9 cellular contexts compared by ENCODE assay signal in the genomic region with DNA sequence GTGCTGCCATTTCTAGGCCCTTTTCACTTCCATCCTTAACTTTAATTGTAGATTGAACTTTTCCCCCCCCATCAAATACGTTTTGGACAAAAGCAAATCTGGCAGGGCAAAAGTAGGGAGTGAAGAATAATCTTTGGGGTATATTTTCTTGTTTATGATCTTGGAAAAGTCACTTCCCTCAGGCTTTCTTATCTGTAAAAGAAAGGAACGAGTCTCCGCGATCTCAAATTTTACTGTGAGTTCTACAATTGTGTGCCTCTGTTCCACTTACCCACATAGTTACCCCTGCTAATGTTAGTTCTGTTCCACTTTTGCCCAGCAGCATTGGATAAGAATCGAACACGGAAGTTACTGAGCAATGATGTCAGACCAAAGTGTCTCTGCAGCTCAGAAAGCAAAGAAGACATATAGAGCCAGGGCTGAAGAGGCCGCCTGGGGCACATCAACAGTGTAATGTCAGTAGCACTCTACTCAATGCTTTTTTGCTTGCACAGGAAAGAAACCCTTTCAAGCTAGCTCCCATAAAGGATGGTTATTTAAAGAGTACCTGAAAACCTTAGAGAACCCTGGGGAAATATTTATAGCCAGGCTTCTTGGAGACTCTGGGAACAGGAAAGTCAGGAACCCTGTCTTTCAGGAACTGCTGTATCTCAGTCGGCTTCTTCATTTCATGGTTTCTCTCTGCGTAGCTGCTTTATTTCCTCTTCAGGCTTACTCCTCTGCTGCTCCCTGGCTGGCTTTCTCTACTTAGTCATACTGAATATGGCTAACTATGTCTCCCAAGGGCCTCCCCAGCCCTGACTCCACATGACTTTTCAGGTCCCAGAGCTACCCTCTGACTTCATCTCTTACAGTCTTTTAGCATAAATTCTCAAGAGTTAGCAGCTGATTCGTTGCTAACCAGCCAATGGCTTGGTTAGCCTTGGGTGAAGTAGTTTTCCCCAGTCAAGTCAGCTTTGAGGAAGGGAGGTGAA.
A peak's percentile ranks its signal among the peaks of the same experiment; 100 is the strongest.
DNase-seq lines count a peak whose midpoint lies in the region; ATAC-seq, FAIRE-seq and TF ChIP-seq lines count a peak whose summit lies in the region.
"Had no signal": no experiment of that assay in that cellular context is flagged by ENCODE, and none has a peak within 500 bp of the region (broad histone marks: within the 10 kb centered on the region; RNA-seq: fewer than 3 reads in every experiment).

No MANE protein-coding gene starts in this region.

- H3K9me3 Mint-ChIP-seq in activated CD8-positive, alpha-beta memory T cell treated with anti-CD3 and anti-CD28 coated beads, Interleukin-2, amount 10 ng/mL, durations not matched to agents 7 days and 5 days (ENCODE audit: low read depth): peaks cover 5% of the 10 kb centered on the region
- peaks cover 7% of the 10 kb centered on the region for H3K9me3 Mint-ChIP-seq in stimulated activated memory B cell treated with anti-CD40 and anti-IgM and Interleukin-4, amounts not matched to agents 10 μg/mL and 1 μg/mL and 100 μg/mL, for 72 hours

- WGBS in small intestine, 3 donors: 83 to 91% (median 89%) methylated on average over 10 of the region's 10 CpGs

- no peaks in the 10 kb centered on the region for H3K36me3 ChIP-seq in small intestine (ENCODE audit: control insufficient read depth in 2 of 2, insufficient read depth in 2 of 2, low read length in 2 of 2)
- H3K36me3 ChIP-seq: stomach had no signal

- no peak for DNase-seq in activated CD8-positive, alpha-beta memory T cell treated with anti-CD3 and anti-CD28 coated beads, Interleukin-2, amount 10 ng/mL, durations not matched to agents 7 days and 5 days
- DNase-seq in activated CD8-positive, alpha-beta memory T cell treated with anti-CD3 and anti-CD28 coated beads, Interleukin-2, amount 50 U/mL, for 48 hours: no peak
- DNase-seq in epithelial cell of esophagus (ENCODE audit: low read depth) (peak; percentile 47), epidermal melanocyte (ENCODE audit: insufficient read length, low spot score) (no peak), small intestine (no peak), frontal cortex (ENCODE audit: low spot score in 2 of 2) (no peak)
- DNase-seq: stomach had no signal

- H3K27ac Mint-ChIP-seq in activated CD8-positive, alpha-beta memory T cell treated with anti-CD3 and anti-CD28 coated beads, Interleukin-2, amount 10 ng/mL, durations not matched to agents 7 days and 5 days: no peak overlapping the region
- no peak overlapping the region for H3K27ac Mint-ChIP-seq in stimulated activated memory B cell treated with anti-CD40 and anti-IgM and Interleukin-4, amounts not matched to agents 10 μg/mL and 1 μg/mL and 100 μg/mL, for 72 hours

- no peak overlapping the region for H3K4me3 Mint-ChIP-seq in activated CD8-positive, alpha-beta memory T cell treated with anti-CD3 and anti-CD28 coated beads, Interleukin-2, amount 10 ng/mL, durations not matched to agents 7 days and 5 days
- no peak overlapping the region for H3K4me3 Mint-ChIP-seq in stimulated activated memory B cell treated with anti-CD40 and anti-IgM and Interleukin-4, amounts not matched to agents 10 μg/mL and 1 μg/mL and 100 μg/mL, for 72 hours

- no peak overlapping the region for H3K4me3 ChIP-seq in epithelial cell of esophagus (ENCODE audit: low read length)
- H3K4me3 ChIP-seq in small intestine (ENCODE audit: low read depth in 1 of 2, low read length in 2 of 2): no peak overlapping the region
- H3K4me3 ChIP-seq: stomach had no signal

- no peak overlapping the region for H3K27ac ChIP-seq in small intestine (ENCODE audit: low read depth in 1 of 2, low read length in 1 of 2)
- H3K27ac ChIP-seq: stomach had no signal

- H3K9me3 ChIP-seq in small intestine (ENCODE audit: control insufficient read depth, low read depth): no peaks in the 10 kb centered on the region
- H3K9me3 ChIP-seq: stomach had no signal

- CTCF ChIA-PET in activated CD8-positive, alpha-beta memory T cell treated with anti-CD3 and anti-CD28 coated beads, Interleukin-2, amount 10 ng/mL, durations not matched to agents 7 days and 5 days (lab: Charles Lee): interaction anchor here (1.1 to 1.6 kb wide), 3 partner anchors 25 to 152 kb away, joined by 3 to 4 read pairs (median 3); no protein-coding TSS in a partner anchor

- no peaks in the 10 kb centered on the region for H3K27me3 Mint-ChIP-seq in activated CD8-positive, alpha-beta memory T cell treated with anti-CD3 and anti-CD28 coated beads, Interleukin-2, amount 10 ng/mL, durations not matched to agents 7 days and 5 days
- H3K27me3 Mint-ChIP-seq in stimulated activated memory B cell treated with anti-CD40 and anti-IgM and Interleukin-4, amounts not matched to agents 10 μg/mL and 1 μg/mL and 100 μg/mL, for 72 hours: no peaks in the 10 kb centered on the region

- no peaks in the 10 kb centered on the region for H3K4me1 ChIP-seq in small intestine (ENCODE audit: control insufficient read depth in 2 of 2, insufficient read depth in 1 of 2, low read depth in 1 of 2, low read length in 1 of 2)

- TF ChIP-seq CTCF in epithelial cell of esophagus (IDR thresholded peaks at IDR 0.05; ENCODE audit: insufficient read depth, low read depth, low read length, missing control alignments): no peak

- peaks cover 31% of the 10 kb centered on the region for H3K4me1 Mint-ChIP-seq in activated CD8-positive, alpha-beta memory T cell treated with anti-CD3 and anti-CD28 coated beads, Interleukin-2, amount 10 ng/mL, durations not matched to agents 7 days and 5 days
- peaks cover 6% of the 10 kb centered on the region for H3K4me1 Mint-ChIP-seq in stimulated activated memory B cell treated with anti-CD40 and anti-IgM and Interleukin-4, amounts not matched to agents 10 μg/mL and 1 μg/mL and 100 μg/mL, for 72 hours

- FAIRE-seq in small intestine (lab: Jason Lieb, UNC): no peak
- FAIRE-seq in frontal cortex (lab: Jason Lieb, UNC): no peak

- peaks cover 23% of the 10 kb centered on the region for H3K36me3 Mint-ChIP-seq in activated CD8-positive, alpha-beta memory T cell treated with anti-CD3 and anti-CD28 coated beads, Interleukin-2, amount 10 ng/mL, durations not matched to agents 7 days and 5 days
- no peaks in the 10 kb centered on the region for H3K36me3 Mint-ChIP-seq in stimulated activated memory B cell treated with anti-CD40 and anti-IgM and Interleukin-4, amounts not matched to agents 10 μg/mL and 1 μg/mL and 100 μg/mL, for 72 hours

- ATAC-seq in activated CD8-positive, alpha-beta memory T cell treated with anti-CD3 and anti-CD28 coated beads, Interleukin-2, amount 10 ng/mL, durations not matched to agents 7 days and 5 days: peak; percentile 53
- ATAC-seq in HG03159 (IDR thresholded peaks at IDR 0.05; ENCODE audit: unreplicated experiment): peak; percentile 81
- ATAC-seq in stimulated activated memory B cell treated with anti-CD40 and anti-IgM and Interleukin-4, amounts not matched to agents 10 μg/mL and 1 μg/mL and 100 μg/mL, for 72 hours: peak; percentile 72

- H3K27me3 ChIP-seq in small intestine (ENCODE audit: control insufficient read depth in 2 of 2, insufficient read depth in 2 of 2, low read length in 2 of 2): no peaks in the 10 kb centered on the region
- H3K27me3 ChIP-seq: stomach had no signal
